In genomic region chr1:176032040-176032645, GRCh38 we compare ENCODE assay signal across 29 cellular contexts.
"Had no signal": no experiment of that assay in that cellular context is flagged by ENCODE, and none has a peak within 500 bp of the region (broad histone marks: within the 10 kb centered on the region; RNA-seq: fewer than 3 reads in every experiment).

No MANE protein-coding gene starts in this region.

- ATAC-seq: activated CD4-positive, alpha-beta T cell treated with anti-CD3 and anti-CD28 coated beads for 36 hours; body of pancreas; gastroesophageal sphincter; heart left ventricle; left lobe of liver; lower lobe of right lung; naive thymus-derived CD4-positive, alpha-beta T cell; sciatic nerve; stimulated activated memory B cell treated with anti-CD40 and anti-IgM and Interleukin-4, amounts not matched to agents 10 μg/mL and 1 μg/mL and 100 μg/mL, for 72 hours had no signal

- H3K4me1 Mint-ChIP-seq: neural crest cell had no signal

- H3K27ac Mint-ChIP-seq: activated B cell treated with CpG ODN at 0.5 μM for 24 hours; activated CD4-positive, alpha-beta T cell treated with anti-CD3 and anti-CD28 coated beads for 36 hours; activated naive CD4-positive, alpha-beta T cell treated with anti-CD3 and anti-CD28 coated beads for 36 hours; activated T-cell treated with anti-CD3 and anti-CD28 coated beads, Interleukin-2, amount 50 U/mL, for 24 hours; naive thymus-derived CD4-positive, alpha-beta T cell; stimulated activated memory B cell treated with anti-CD40 and anti-IgM and Interleukin-4, amounts not matched to agents 10 μg/mL and 1 μg/mL and 100 μg/mL, for 72 hours had no signal

- H3K4me1 ChIP-seq: suprapubic skin had no signal

- FAIRE-seq: kidney had no signal

- DNase-seq: activated B cell treated with CpG ODN at 0.5 μM for 24 hours; activated CD4-positive, alpha-beta T cell treated with anti-CD3 and anti-CD28 coated beads for 36 hours; activated CD4-positive, alpha-beta T cell treated with anti-CD3 and anti-CD28 coated beads, Interleukin-2, amount 50 U/mL, for 4 hours; activated CD8-positive, alpha-beta memory T cell treated with anti-CD3 and anti-CD28 coated beads for 24 hours; activated CD8-positive, alpha-beta memory T cell treated with anti-CD3 and anti-CD28 coated beads, Interleukin-2, amount 50 U/mL, for 4 hours; activated naive CD4-positive, alpha-beta T cell treated with anti-CD3 and anti-CD28 coated beads for 36 hours; activated T-cell treated with anti-CD3 and anti-CD28 coated beads, Interleukin-2, amount 50 U/mL, for 24 hours; body of pancreas; caudate nucleus; dermis blood vessel endothelial cell; effector memory CD4-positive, alpha-beta T cell; esophagus squamous epithelium; heart left ventricle; kidney; lower lobe of right lung; naive thymus-derived CD4-positive, alpha-beta T cell; posterior cingulate gyrus; small intestine; stimulated activated CD4-positive, alpha-beta T cell treated with anti-CD3 and anti-CD28 coated beads, Interleukin-2, amount 100 ng/mL, for 24 hours; stomach; T-helper 1 cell; T-helper 9 cell had no signal

- H3K27me3 ChIP-seq: body of pancreas, esophagus squamous epithelium, gastroesophageal sphincter, heart left ventricle, stomach, suprapubic skin, tibial nerve had no signal

- H3K9me3 Mint-ChIP-seq: activated B cell treated with CpG ODN at 0.5 μM for 24 hours; activated naive CD4-positive, alpha-beta T cell treated with anti-CD3 and anti-CD28 coated beads for 36 hours; activated T-cell treated with anti-CD3 and anti-CD28 coated beads, Interleukin-2, amount 50 U/mL, for 24 hours; naive thymus-derived CD4-positive, alpha-beta T cell; neural crest cell; stimulated activated memory B cell treated with anti-CD40 and anti-IgM and Interleukin-4, amounts not matched to agents 10 μg/mL and 1 μg/mL and 100 μg/mL, for 72 hours had no signal

- H3K27me3 Mint-ChIP-seq: activated B cell treated with CpG ODN at 0.5 μM for 24 hours; activated CD4-positive, alpha-beta T cell treated with anti-CD3 and anti-CD28 coated beads for 36 hours; activated T-cell treated with anti-CD3 and anti-CD28 coated beads, Interleukin-2, amount 50 U/mL, for 24 hours; naive thymus-derived CD4-positive, alpha-beta T cell; stimulated activated memory B cell treated with anti-CD40 and anti-IgM and Interleukin-4, amounts not matched to agents 10 μg/mL and 1 μg/mL and 100 μg/mL, for 72 hours had no signal

- H3K9me3 ChIP-seq: body of pancreas, esophagus squamous epithelium, gastroesophageal sphincter, heart left ventricle, lower lobe of right lung, stomach, suprapubic skin, tibial nerve had no signal

- H3K4me3 Mint-ChIP-seq: activated B cell treated with CpG ODN at 0.5 μM for 24 hours; activated CD4-positive, alpha-beta T cell treated with anti-CD3 and anti-CD28 coated beads for 36 hours; activated naive CD4-positive, alpha-beta T cell treated with anti-CD3 and anti-CD28 coated beads for 36 hours; activated T-cell treated with anti-CD3 and anti-CD28 coated beads, Interleukin-2, amount 50 U/mL, for 24 hours; naive thymus-derived CD4-positive, alpha-beta T cell; neural crest cell; stimulated activated memory B cell treated with anti-CD40 and anti-IgM and Interleukin-4, amounts not matched to agents 10 μg/mL and 1 μg/mL and 100 μg/mL, for 72 hours had no signal

- H3K27ac ChIP-seq: body of pancreas, esophagus squamous epithelium, gastroesophageal sphincter, heart left ventricle, lower lobe of right lung, stomach, suprapubic skin, tibial nerve had no signal

- H3K4me3 ChIP-seq: body of pancreas, esophagus squamous epithelium, gastroesophageal sphincter, heart left ventricle, lower lobe of right lung, stomach, suprapubic skin, tibial nerve had no signal
